Comparison of ENCODE assay signal across 9 cellular contexts in the genomic region with DNA sequence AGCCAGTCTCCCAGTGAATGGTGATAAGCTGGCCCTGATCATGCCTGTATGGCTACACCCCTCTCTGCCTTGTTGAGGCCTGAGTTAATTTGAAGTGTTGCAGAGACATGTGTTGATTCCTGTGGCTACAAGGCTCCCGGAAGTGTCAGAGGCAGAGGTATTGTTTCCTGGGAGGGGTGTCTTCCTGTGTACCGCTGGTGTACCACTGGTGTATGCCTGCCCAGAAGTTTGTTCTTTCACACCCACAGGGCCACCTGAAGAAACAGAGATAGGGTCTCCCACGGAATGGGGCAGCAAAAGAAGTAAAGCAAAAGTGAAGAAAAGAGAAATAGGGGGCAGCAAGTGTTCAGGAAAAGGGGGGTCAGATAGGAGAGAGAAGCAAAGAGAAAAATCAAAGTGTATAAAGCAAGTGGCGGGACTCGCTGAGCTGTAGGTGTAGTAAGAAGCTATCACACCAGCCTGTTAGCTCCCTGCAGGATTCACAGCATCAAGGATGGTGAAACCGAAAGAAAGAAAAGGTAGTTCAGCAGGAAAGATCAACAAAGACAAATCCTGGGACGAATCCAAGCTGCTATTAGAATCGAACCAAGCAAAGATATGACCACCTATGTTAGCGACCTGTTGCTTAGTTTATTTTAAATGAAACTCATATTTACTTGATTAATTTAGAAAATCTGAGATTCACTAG. TPM values are rescaled to one million over a fixed set of nuclear protein-coding genes. Genes with fewer than 3 reads are reported as not detected.
DNase-seq lines count a peak whose midpoint lies in the region; ATAC-seq, FAIRE-seq and TF ChIP-seq lines count a peak whose summit lies in the region.
"Had no signal": no experiment of that assay in that cellular context is flagged by ENCODE, and none has a peak within 500 bp of the region (broad histone marks: within the 10 kb centered on the region; RNA-seq: fewer than 3 reads in every experiment).

No MANE protein-coding gene starts in this region.

- POLR2A ChIA-PET in activated CD4-positive, alpha-beta T cell treated with anti-CD3 and anti-CD28 coated beads, Interleukin-2, amount 10 ng/mL, durations not matched to agents 7 days and 5 days (lab: Charles Lee): no interaction called here

- DNase-seq in activated CD4-positive, alpha-beta T cell treated with anti-CD3 and anti-CD28 coated beads, Interleukin-2, amount 10 ng/mL, durations not matched to agents 7 days and 5 days: peak; percentile 83
- peak; percentile 51 to 61 (median 57) for DNase-seq in effector memory CD8-positive, alpha-beta T cell
- peak; percentile 48 to 62 for DNase-seq in stimulated activated CD8-positive, alpha-beta memory T cell treated with anti-CD3 and anti-CD28 coated beads, Interleukin-15, amount 100 ng/mL, for 4 hours (ENCODE audit: low read depth in 2 of 2)
- DNase-seq in D721Med (ENCODE audit: insufficient read length, low spot score): no peak
- no peak for DNase-seq in NCI-H2196 treated with DMSO at 0.1 percent for 48 hours (lab: John Stamatoyannopoulos, UW; ENCODE audit: unreplicated experiment)
- DNase-seq in dedifferentiated amniotic fluid mesenchymal stem cell (ENCODE audit: extremely low spot score): no peak
- no peak for DNase-seq in C1 segment of cervical spinal cord (lab: John Stamatoyannopoulos, UW)

- H3K36me3 Mint-ChIP-seq in activated CD4-positive, alpha-beta T cell treated with anti-CD3 and anti-CD28 coated beads, Interleukin-2, amount 10 ng/mL, durations not matched to agents 7 days and 5 days (ENCODE audit: low read depth): peaks cover 54% of the 10 kb centered on the region
- H3K36me3 Mint-ChIP-seq in effector memory CD8-positive, alpha-beta T cell (ENCODE audit: insufficient read depth): peaks cover 18% of the 10 kb centered on the region

- no peak for FAIRE-seq in D721Med (lab: Jason Lieb, UNC)

- peaks cover 15% of the 10 kb centered on the region for H3K9me3 Mint-ChIP-seq in activated CD4-positive, alpha-beta T cell treated with anti-CD3 and anti-CD28 coated beads, Interleukin-2, amount 10 ng/mL, durations not matched to agents 7 days and 5 days
- H3K9me3 Mint-ChIP-seq in effector memory CD8-positive, alpha-beta T cell: peaks cover 0 to 7% of the 10 kb centered on the region in 2 donors
- H3K9me3 Mint-ChIP-seq: nephron had no signal

- no peaks in the 10 kb centered on the region for H3K27me3 Mint-ChIP-seq in activated CD4-positive, alpha-beta T cell treated with anti-CD3 and anti-CD28 coated beads, Interleukin-2, amount 10 ng/mL, durations not matched to agents 7 days and 5 days
- H3K27me3 Mint-ChIP-seq in effector memory CD8-positive, alpha-beta T cell: no peaks in the 10 kb centered on the region

- H3K4me3 Mint-ChIP-seq in activated CD4-positive, alpha-beta T cell treated with anti-CD3 and anti-CD28 coated beads, Interleukin-2, amount 10 ng/mL, durations not matched to agents 7 days and 5 days: peak overlapping the region; percentile 78
- peak overlapping the region; percentile 64 to 87 for H3K4me3 Mint-ChIP-seq in effector memory CD8-positive, alpha-beta T cell
- H3K4me3 Mint-ChIP-seq: nephron had no signal

- no peak for TF ChIP-seq CTCF in D721Med (IDR thresholded peaks at IDR 0.05; ENCODE audit: insufficient read depth, missing control alignments)

- CTCF ChIA-PET in activated CD4-positive, alpha-beta T cell treated with anti-CD3 and anti-CD28 coated beads, Interleukin-2, amount 10 ng/mL, durations not matched to agents 7 days and 5 days (lab: Charles Lee): interaction anchor here (0.6 to 1.7 kb wide), 4 partner anchors 10 to 297 kb away, joined by 3 to 5 read pairs (median 3); no protein-coding TSS in a partner anchor

- H3K27ac Mint-ChIP-seq in activated CD4-positive, alpha-beta T cell treated with anti-CD3 and anti-CD28 coated beads, Interleukin-2, amount 10 ng/mL, durations not matched to agents 7 days and 5 days: peak overlapping the region; percentile 98
- peak overlapping the region; percentile 78 to 96 for H3K27ac Mint-ChIP-seq in effector memory CD8-positive, alpha-beta T cell
- H3K27ac Mint-ChIP-seq: nephron had no signal

- H3K4me1 Mint-ChIP-seq in activated CD4-positive, alpha-beta T cell treated with anti-CD3 and anti-CD28 coated beads, Interleukin-2, amount 10 ng/mL, durations not matched to agents 7 days and 5 days: peaks cover 80% of the 10 kb centered on the region
- peaks cover 52 to 81% of the 10 kb centered on the region in 2 donors for H3K4me1 Mint-ChIP-seq in effector memory CD8-positive, alpha-beta T cell (ENCODE audit: low read depth in 2 of 2)

- peak; percentile 18 for ATAC-seq in HG03103 (IDR thresholded peaks at IDR 0.05; ENCODE audit: low read depth, unreplicated experiment)
- ATAC-seq in effector memory CD8-positive, alpha-beta T cell (replicated peaks): peak; percentile 67

RNA-seq across cellular contexts. Expression of a gene that starts 36.6 kb away (rescaled TPM):
- total RNA-seq in activated CD4-positive, alpha-beta T cell treated with anti-CD3 and anti-CD28 coated beads, Interleukin-2, amount 10 ng/mL, durations not matched to agents 7 days and 5 days: 100 to 1,000 TPM; 145 to 161 TPM

Comparison
In these comparisons a context has a peak if more than half of its experiments do, and no peak if none do; other contexts are left out.
1. DNase-seq: peak in activated CD4-positive, alpha-beta T cell treated with anti-CD3 and anti-CD28 coated beads, Interleukin-2, amount 10 ng/mL, durations not matched to agents 7 days and 5 days (single experiment), effector memory CD8-positive, alpha-beta T cell (3 of 3) and stimulated activated CD8-positive, alpha-beta memory T cell treated with anti-CD3 and anti-CD28 coated beads, Interleukin-15, amount 100 ng/mL, for 4 hours (2 of 2); none in D721Med (single experiment), NCI-H2196 treated with DMSO at 0.1 percent for 48 hours (single experiment), dedifferentiated amniotic fluid mesenchymal stem cell (single experiment) and C1 segment of cervical spinal cord (0 of 14).